In the genomic region with DNA sequence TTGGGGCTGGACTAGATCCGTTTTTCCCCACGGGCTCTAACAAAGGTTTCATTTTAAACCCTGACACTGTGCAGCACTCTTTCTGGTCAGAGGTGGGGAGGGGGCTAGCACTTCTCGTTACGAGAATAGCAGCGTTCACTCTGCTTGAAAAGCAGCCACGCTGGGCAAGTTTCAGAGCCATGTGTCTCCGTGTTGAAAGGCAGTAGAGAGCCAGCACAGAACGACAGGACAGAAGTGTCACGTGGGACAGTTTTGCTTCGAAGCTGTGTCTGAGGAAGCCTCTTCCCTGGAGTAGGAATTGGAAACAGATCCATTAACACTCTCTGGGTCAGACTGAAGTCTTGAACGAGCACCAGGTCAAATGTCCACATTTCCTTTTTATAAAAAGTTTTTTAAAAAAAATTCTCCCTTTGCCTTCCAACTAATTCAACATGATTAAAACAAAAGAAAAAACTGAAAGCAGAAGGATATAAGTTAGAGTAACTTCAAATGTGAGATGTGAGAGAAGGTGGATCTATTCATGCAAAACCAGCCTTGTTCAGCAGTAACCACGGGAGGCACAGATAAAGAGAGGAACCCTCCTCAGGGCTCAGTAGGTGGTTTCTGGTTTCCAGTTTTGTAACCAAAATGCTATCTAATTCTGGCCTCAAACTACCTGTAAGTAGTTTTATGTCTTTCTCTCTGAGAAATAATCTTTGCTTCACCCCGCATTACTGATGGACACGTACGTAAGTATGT, we compare ENCODE assay signal across 8 cellular contexts.
DNase-seq lines count a peak whose midpoint lies in the region; ATAC-seq, FAIRE-seq and TF ChIP-seq lines count a peak whose summit lies in the region.

No MANE protein-coding gene starts in this region.

- H3K27me3 Mint-ChIP-seq in naive B cell: no peaks in the 10 kb centered on the region

- H3K27ac Mint-ChIP-seq in naive B cell: peak overlapping the region in 1 of 6 donors; percentile 29

- TF ChIP-seq CTCF in BE2C (IDR thresholded peaks at IDR 0.05; ENCODE audit: low read depth, low read length): no peak

- H3K9me3 Mint-ChIP-seq in naive B cell: no peaks in the 10 kb centered on the region

- no peak for FAIRE-seq in urothelium cell line (lab: Jason Lieb, UNC)

- H3K36me3 ChIP-seq in BE2C: no peaks in the 10 kb centered on the region

- no peaks in the 10 kb centered on the region for H3K4me1 ChIP-seq in BE2C

- H3K4me3 Mint-ChIP-seq in naive B cell: peak overlapping the region in 1 of 8 donors; percentile 69

- H3K9me3 ChIP-seq in BE2C: no peaks in the 10 kb centered on the region

- H3K4me3 ChIP-seq in GM08714 (ENCODE audit: low read length) (peak overlapping the region; percentile 10; the same call in 1 of the 2 replicates), BE2C (ENCODE audit: low read depth, low read length) (no peak overlapping the region)

- peaks cover 16 to 22% of the 10 kb centered on the region in 2 donors for H3K36me3 Mint-ChIP-seq in naive B cell

- H3K4me1 Mint-ChIP-seq in naive B cell: peaks cover 5 to 11% (median 5%) of the 10 kb centered on the region in 3 donors

- ATAC-seq in GM21717 (IDR thresholded peaks at IDR 0.05; ENCODE audit: unreplicated experiment) (peak; percentile 64), naive B cell (ENCODE audit: low read depth in 2 of 2) (peak; percentile 58 to 71), HG02571 (IDR thresholded peaks at IDR 0.05; ENCODE audit: unreplicated experiment) (no peak)

- H3K27me3 ChIP-seq in BE2C: no peaks in the 10 kb centered on the region

- DNase-seq in amygdala (lab: John Stamatoyannopoulos, UW) (peak in 31 of 56 donors; percentile 3 to 71 (median 28)), naive B cell (no peak), urothelium cell line (ENCODE audit: low spot score) (no peak), SKM-1 treated with dmso at 0.1 percent for 144 hours (lab: John Stamatoyannopoulos, UW; ENCODE audit: unreplicated experiment) (no peak), BE2C (no peak)

Comparison
In these comparisons a context has a peak if more than half of its experiments do, and no peak if none do; other contexts are left out.
1. DNase-seq: peak in amygdala (31 of 56); none in naive B cell (single experiment), urothelium cell line (single experiment), SKM-1 treated with dmso at 0.1 percent for 144 hours (single experiment) and BE2C (single experiment).